Comparison of ENCODE assay signal across 8 cellular contexts in the genomic region with DNA sequence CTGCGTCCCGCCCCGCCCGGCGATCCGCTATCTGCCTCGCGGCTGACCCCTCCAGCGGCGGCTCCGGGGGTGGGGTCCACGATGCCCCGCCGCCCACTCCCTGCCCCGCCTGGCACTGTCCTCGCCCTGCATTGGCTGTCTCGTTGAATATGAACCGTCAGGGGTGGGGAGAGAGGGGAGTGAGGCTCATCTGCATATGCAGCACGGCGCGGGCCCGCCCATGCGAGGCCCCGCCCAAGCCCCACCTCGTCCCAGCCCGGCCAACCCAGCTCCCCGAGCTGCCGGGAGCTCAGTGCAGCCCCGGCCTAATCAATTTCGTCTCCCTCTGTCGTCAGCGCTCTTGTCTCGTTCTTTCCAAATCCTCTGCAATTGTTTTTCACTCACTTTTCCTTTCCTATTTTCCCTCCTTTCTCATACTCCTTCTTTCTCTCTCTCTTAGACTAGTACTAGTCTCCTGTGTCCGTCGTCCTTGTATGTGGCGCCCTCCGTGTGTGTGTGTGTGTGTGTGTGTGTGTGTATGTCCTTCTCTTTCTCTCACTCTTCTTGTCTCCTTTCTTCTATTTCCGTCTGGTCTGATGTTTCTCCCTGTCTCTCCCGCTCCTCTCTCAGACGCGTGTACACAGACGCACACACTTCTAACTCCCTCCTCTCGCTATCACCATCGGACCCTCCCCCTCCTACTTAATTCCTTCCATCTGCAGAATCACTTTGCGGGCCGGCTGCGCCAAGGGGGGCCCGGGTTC. TPM values are rescaled to one million over a fixed set of nuclear protein-coding genes. Genes with fewer than 3 reads are reported as not detected.
A peak's percentile ranks its signal among the peaks of the same experiment; 100 is the strongest.
DNase-seq lines count a peak whose midpoint lies in the region; ATAC-seq and TF ChIP-seq lines count a peak whose summit lies in the region.

No MANE protein-coding gene starts in this region.

- H3K4me2 ChIP-seq in MM.1S (ENCODE audit: low read depth, low read length) = peak overlapping the region; percentile 51; the same call in 1 of the 2 replicates

- H4K20me1 ChIP-seq in MM.1S (ENCODE audit: insufficient read depth, low read length) = no peaks in the 10 kb centered on the region

- peak overlapping the region; percentile 87 for H3K4me3 Mint-ChIP-seq in neural crest cell
- H3K4me3 Mint-ChIP-seq in stimulated activated naive CD8-positive, alpha-beta T cell treated with anti-CD3 and anti-CD28 coated beads, Interleukin-15, amount 100 ng/mL, for 72 hours = peak overlapping the region; percentile 63 to 81

- peak; percentile 99 for DNase-seq in ELF-1 (ENCODE audit: low read depth, low spot score)
- peak; percentile 99 for DNase-seq in HCEC 1CT
- peak; percentile 96 for DNase-seq in MM.1S
- peak; percentile 87 for DNase-seq in SIG-M5 treated with dmso at 0.1 percent for 504 hours (lab: John Stamatoyannopoulos, UW; ENCODE audit: unreplicated experiment)
- DNase-seq in activated naive CD4-positive, alpha-beta T cell (lab: John Stamatoyannopoulos, UW) = peak; percentile 65 to 94 (median 82)
- peak; percentile 91 to 95 for DNase-seq in foreskin keratinocyte
- peak; percentile 92 for DNase-seq in neural crest cell (ENCODE audit: low read depth, low spot score)
- DNase-seq in stimulated activated naive CD8-positive, alpha-beta T cell treated with anti-CD3 and anti-CD28 coated beads, Interleukin-15, amount 100 ng/mL, for 72 hours = peak; percentile 95 to 96

- no peaks in the 10 kb centered on the region for H3K79me2 ChIP-seq in MM.1S (ENCODE audit: low read length)

- peaks cover 19% of the 10 kb centered on the region for H3K27me3 Mint-ChIP-seq in neural crest cell (ENCODE audit: low read depth)
- peaks cover 41% of the 10 kb centered on the region for H3K27me3 Mint-ChIP-seq in stimulated activated naive CD8-positive, alpha-beta T cell treated with anti-CD3 and anti-CD28 coated beads, Interleukin-15, amount 100 ng/mL, for 72 hours

- peaks cover under 1% of the 10 kb centered on the region for H3K9me3 Mint-ChIP-seq in neural crest cell
- no peaks in the 10 kb centered on the region for H3K9me3 Mint-ChIP-seq in stimulated activated naive CD8-positive, alpha-beta T cell treated with anti-CD3 and anti-CD28 coated beads, Interleukin-15, amount 100 ng/mL, for 72 hours

- H3K4me3 ChIP-seq in MM.1S (ENCODE audit: low read length) = peak overlapping the region; percentile 26; the same call in 1 of the 2 replicates

- peaks cover 50% of the 10 kb centered on the region for H3K4me1 Mint-ChIP-seq in neural crest cell
- peaks cover 30% of the 10 kb centered on the region for H3K4me1 Mint-ChIP-seq in stimulated activated naive CD8-positive, alpha-beta T cell treated with anti-CD3 and anti-CD28 coated beads, Interleukin-15, amount 100 ng/mL, for 72 hours

- H3K9ac ChIP-seq in MM.1S (ENCODE audit: low read length) = no peak overlapping the region

- peak overlapping the region; percentile 35 for H2AFZ ChIP-seq in MM.1S (ENCODE audit: low read length)

- H3K27ac ChIP-seq in MM.1S (ENCODE audit: low read length) = no peak overlapping the region
- no peak overlapping the region for H3K27ac ChIP-seq in foreskin keratinocyte

- H3K9me2 ChIP-seq in MM.1S (replicated peaks; ENCODE audit: insufficient read depth, low read length) = no peaks in the 10 kb centered on the region

- no peak for TF ChIP-seq CTCF in MM.1S (IDR thresholded peaks at IDR 0.05; ENCODE audit: low read length)
- no peak for TF ChIP-seq CTCF in foreskin keratinocyte (conservative IDR thresholded peaks at IDR 0.05)
- TF ChIP-seq CTCF in neural crest cell (conservative IDR thresholded peaks at IDR 0.05) = no peak

- H3K36me3 ChIP-seq in MM.1S (replicated peaks; ENCODE audit: insufficient read depth, low read length) = no peaks in the 10 kb centered on the region

- peak overlapping the region; percentile 94 for H3K27ac Mint-ChIP-seq in neural crest cell (ENCODE audit: unreplicated experiment)
- H3K27ac Mint-ChIP-seq in stimulated activated naive CD8-positive, alpha-beta T cell treated with anti-CD3 and anti-CD28 coated beads, Interleukin-15, amount 100 ng/mL, for 72 hours = peak overlapping the region in 1 of 2 donors; percentile 47

- peak; percentile 94 for ATAC-seq in foreskin keratinocyte
- ATAC-seq in stimulated activated naive CD8-positive, alpha-beta T cell treated with anti-CD3 and anti-CD28 coated beads, Interleukin-15, amount 100 ng/mL, for 72 hours = peak; percentile 95

- no peaks in the 10 kb centered on the region for H3K9me3 ChIP-seq in MM.1S (replicated peaks; ENCODE audit: insufficient read depth, low read length)

- no peaks in the 10 kb centered on the region for H3K27me3 ChIP-seq in MM.1S (replicated peaks; ENCODE audit: insufficient read depth, low read length)
- peaks cover 21% of the 10 kb centered on the region for H3K27me3 ChIP-seq in foreskin keratinocyte

- 0 out of 2 replicates have a peak, but pooled peaks cover 4% of the 10 kb centered on the region for H3F3A ChIP-seq in MM.1S (ENCODE audit: insufficient read depth, low read length)

- H3K36me3 Mint-ChIP-seq in neural crest cell (ENCODE audit: low read depth) = no peaks in the 10 kb centered on the region

- peaks cover 4% of the 10 kb centered on the region; the same call in 1 of the 2 replicates for H3K4me1 ChIP-seq in MM.1S (ENCODE audit: low read length)
- H3K4me1 ChIP-seq in foreskin keratinocyte = no peaks in the 10 kb centered on the region

RNA-seq across cellular contexts. Expression of gene ZCCHC24, which starts 0.5 kb away (rescaled TPM):
- total RNA-seq in foreskin keratinocyte (0.67 and 1.2 TPM in 2 replicates), neural crest cell (24.3 and 26.5 TPM in 2 replicates)
- polyA plus RNA-seq in foreskin keratinocyte = 0.33 and 0.49 TPM in 2 replicates

Comparison
In these comparisons a context has a peak if more than half of its experiments do, and no peak if none do; other contexts are left out.
1. RNA of gene ZCCHC24, which starts 0.5 kb away (total RNA-seq): 24.3 to 26.5 TPM in neural crest cell; 0.67 to 1.2 TPM in foreskin keratinocyte; every median in the first group is over 10 times any median in the second.
2. Peak in every context shown above with its lines, with median percentiles within 50 percentile points of each other: DNase-seq.